ENCODE assay signal across 1 cellular context in the genomic region with DNA sequence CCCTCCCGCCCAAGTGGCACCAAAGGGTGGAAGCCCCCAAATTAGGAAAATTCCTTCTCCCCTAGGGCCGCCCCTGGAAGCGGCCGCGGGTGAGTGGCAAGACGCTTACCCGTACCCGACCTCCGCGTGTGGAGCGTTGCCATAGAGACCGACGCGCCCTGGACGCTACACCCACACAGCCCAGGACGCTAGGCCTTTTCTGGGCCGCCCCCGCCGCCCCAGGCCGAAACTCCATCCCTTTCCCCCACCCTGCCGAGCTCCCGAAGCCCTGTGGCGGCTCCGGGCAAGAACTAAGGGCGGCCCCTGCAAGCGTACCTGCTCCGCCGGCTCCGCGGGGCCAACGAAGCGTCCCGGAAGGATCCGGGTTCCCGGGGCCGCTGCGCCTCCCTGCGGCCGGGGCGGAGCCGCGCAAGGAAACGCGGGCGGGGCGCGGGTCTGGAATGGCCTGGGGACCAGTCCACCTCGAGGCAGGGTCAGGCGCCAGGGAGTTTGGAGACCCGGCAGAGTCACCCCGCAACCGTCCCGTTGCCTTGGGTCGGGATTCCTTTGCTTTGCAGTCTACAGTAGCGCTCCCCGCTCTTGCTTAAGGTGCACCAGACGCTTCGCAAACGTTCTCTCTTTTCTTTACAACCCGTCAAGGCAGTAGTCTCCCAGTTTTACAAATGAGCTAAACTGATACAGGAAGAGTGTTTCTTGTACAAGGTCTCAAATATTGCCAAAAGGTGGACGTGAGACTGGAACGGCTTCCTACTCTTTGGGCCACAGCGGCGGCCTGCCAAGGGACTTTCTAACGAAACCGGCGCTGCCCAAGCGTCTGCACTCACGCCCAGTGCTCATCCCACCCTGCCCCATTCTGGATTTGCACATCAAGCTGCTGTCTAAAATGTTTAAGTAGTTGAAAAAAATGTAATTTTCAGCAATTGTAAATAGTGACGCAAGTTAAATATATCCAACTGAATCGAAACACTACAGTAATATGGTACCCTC.
TF ChIP-seq lines count a peak whose summit lies in the region.

NEK5 (minus strand) TSS at position 360 of the 987 bp plus-strand sequence. CDS start 1,591 bp downstream, outside the sequence.

TF ChIP-seq in WTC11, 78 proteins besides CTCF, POLR2A, EP300 and RAD21 (continued from another document):
- TF ChIP-seq PRDM15 (CRISPR knock-in tag; IDR thresholded peaks at IDR 0.05) = peak; percentile 54; the same call in 1 of the 2 replicates
